Comparison of ENCODE assay signal across 18 cellular contexts in genomic region chr11:85869776-85870175, GRCh38. TPM values are rescaled to one million over a fixed set of nuclear protein-coding genes. Genes with fewer than 3 reads are reported as not detected.
"Had no signal": no experiment of that assay in that cellular context is flagged by ENCODE, and none has a peak within 500 bp of the region (broad histone marks: within the 10 kb centered on the region; RNA-seq: fewer than 3 reads in every experiment).

No MANE protein-coding gene starts in this region.

- H3K36me3 ChIP-seq: MG63, SJSA1 had no signal

- H3K27ac ChIP-seq: HL-60, SJSA1, SK-N-MC had no signal

- H3K4me3 ChIP-seq: MG63, SJSA1, SK-N-MC had no signal

- H3K27me3 ChIP-seq: MG63, SJSA1 had no signal

- H3K9me3 ChIP-seq: MG63, SJSA1 had no signal

- DNase-seq: KBM-7, MG63, NCI-H1092 treated with DMSO at 0.1 percent for 48 hours, NCI-H1436, NCI-H187, NCI-H2029, NCI-H2081 treated with DMSO at 0.1 percent for 48 hours, NCI-H2227 treated with DMSO at 0.1 percent for 48 hours, NCI-H524, NCI-H526 treated with DMSO at 0.1 percent for 48 hours, NCI-H774, Right ventricle myocardium superior, RPMI8226, SIG-M5 had no signal

RNA-seq across cellular contexts. Expression of gene CCDC83, which starts 14.6 kb away (rescaled TPM):
- total RNA-seq: NCI-H460, Right ventricle myocardium superior, SJSA1 had no signal
